1 cellular context compared by ENCODE assay signal in the genomic region with DNA sequence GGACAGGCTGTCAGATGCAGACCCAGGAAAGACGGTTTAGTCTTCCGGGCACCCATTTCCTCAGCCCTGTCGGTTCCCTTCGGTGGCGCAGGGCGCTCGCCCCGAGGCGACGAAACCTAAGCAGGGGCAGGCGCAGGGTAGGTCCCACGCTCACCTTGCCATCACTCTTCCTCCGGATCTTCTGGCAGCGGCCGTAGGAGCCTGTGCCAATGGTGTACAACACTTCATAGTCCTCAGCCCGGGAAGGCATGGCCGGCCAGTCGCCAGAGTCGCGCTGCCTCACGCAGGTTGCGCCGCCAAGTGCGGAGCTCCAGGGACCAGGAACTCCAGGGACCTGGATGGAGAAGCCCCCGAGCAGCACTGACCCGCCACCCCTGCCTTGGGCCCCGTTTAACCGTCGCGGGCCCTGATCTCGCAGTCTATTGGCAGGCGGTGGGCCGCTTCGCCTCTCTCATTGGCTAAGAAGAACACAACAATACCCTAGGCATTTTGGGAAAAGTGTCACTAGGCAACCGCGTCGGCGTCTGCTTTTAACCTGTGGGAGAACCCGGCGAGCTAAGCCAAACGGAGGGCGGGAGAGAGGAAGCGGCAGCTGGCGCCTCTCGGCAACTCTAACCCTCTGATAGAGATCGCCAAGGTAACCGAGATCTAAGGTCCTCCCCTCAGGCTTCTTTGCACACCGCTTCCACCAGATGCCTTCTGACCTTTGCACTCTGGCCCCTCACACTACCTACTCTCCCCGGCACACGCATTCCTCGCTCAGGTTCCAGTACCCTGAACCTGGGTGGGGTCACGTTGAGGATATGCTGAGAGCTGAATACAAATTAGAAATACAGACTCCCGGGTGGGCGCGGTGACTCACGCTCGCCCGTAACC.
TF ChIP-seq lines count a peak whose summit lies in the region.

TSS of gene NEK2 (minus strand) at position 392 of the 876 bp plus-strand sequence. CDS start at position 250, 142 bp downstream.

TF ChIP-seq in K562, 482 proteins besides CTCF, POLR2A, EP300 and RAD21 (continued from another document and continues in another):
- TF ChIP-seq, protein P1, sequence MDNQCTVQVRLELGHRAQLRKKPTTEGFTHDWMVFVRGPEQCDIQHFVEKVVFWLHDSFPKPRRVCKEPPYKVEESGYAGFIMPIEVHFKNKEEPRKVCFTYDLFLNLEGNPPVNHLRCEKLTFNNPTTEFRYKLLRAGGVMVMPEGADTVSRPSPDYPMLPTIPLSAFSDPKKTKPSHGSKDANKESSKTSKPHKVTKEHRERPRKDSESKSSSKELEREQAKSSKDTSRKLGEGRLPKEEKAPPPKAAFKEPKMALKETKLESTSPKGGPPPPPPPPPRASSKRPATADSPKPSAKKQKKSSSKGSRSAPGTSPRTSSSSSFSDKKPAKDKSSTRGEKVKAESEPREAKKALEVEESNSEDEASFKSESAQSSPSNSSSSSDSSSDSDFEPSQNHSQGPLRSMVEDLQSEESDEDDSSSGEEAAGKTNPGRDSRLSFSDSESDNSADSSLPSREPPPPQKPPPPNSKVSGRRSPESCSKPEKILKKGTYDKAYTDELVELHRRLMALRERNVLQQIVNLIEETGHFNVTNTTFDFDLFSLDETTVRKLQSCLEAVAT (IDR thresholded peaks at IDR 0.05) = no peak
- no peak for TF ChIP-seq COPS2 (conservative IDR thresholded peaks at IDR 0.05)
- TF ChIP-seq ZNF707 (CRISPR knock-in tag; conservative IDR thresholded peaks at IDR 0.05) = no peak
- no peak; the same call in 1 of the 2 replicates for TF ChIP-seq PHF21A (IDR thresholded peaks at IDR 0.05; ENCODE audit: borderline replicate concordance, low read depth)
- no peak for TF ChIP-seq ATF1 (CRISPR knock-in tag; IDR thresholded peaks at IDR 0.05)
- TF ChIP-seq ATF1 (tag; IDR thresholded peaks at IDR 0.05) = peak; percentile 94
- TF ChIP-seq HOMEZ (CRISPR knock-in tag; IDR thresholded peaks at IDR 0.05) = no peak
- TF ChIP-seq CBFB (CRISPR knock-in tag; IDR thresholded peaks at IDR 0.05) = no peak; the same call in 1 of the 2 replicates
- TF ChIP-seq MAFF (IDR thresholded peaks at IDR 0.05; ENCODE audit: low read length) = no peak
- no peak for TF ChIP-seq ZNF780A (CRISPR knock-in tag; IDR thresholded peaks at IDR 0.05)
- TF ChIP-seq CBX2 (IDR thresholded peaks at IDR 0.05; ENCODE audit: insufficient read depth, low read length, poor library complexity, severe bottlenecking) = no peak
- peak; percentile 54 for TF ChIP-seq ELF1 (tag; IDR thresholded peaks at IDR 0.05)
- peak; percentile 80 for TF ChIP-seq SMARCC2 (IDR thresholded peaks at IDR 0.05; ENCODE audit: low read depth)
- no peak for TF ChIP-seq KLF6 (CRISPR knock-in tag; IDR thresholded peaks at IDR 0.05; ENCODE audit: borderline replicate concordance)
- TF ChIP-seq, protein P2, sequence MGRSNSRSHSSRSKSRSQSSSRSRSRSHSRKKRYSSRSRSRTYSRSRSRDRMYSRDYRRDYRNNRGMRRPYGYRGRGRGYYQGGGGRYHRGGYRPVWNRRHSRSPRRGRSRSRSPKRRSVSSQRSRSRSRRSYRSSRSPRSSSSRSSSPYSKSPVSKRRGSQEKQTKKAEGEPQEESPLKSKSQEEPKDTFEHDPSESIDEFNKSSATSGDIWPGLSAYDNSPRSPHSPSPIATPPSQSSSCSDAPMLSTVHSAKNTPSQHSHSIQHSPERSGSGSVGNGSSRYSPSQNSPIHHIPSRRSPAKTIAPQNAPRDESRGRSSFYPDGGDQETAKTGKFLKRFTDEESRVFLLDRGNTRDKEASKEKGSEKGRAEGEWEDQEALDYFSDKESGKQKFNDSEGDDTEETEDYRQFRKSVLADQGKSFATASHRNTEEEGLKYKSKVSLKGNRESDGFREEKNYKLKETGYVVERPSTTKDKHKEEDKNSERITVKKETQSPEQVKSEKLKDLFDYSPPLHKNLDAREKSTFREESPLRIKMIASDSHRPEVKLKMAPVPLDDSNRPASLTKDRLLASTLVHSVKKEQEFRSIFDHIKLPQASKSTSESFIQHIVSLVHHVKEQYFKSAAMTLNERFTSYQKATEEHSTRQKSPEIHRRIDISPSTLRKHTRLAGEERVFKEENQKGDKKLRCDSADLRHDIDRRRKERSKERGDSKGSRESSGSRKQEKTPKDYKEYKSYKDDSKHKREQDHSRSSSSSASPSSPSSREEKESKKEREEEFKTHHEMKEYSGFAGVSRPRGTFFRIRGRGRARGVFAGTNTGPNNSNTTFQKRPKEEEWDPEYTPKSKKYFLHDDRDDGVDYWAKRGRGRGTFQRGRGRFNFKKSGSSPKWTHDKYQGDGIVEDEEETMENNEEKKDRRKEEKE (IDR thresholded peaks at IDR 0.05; ENCODE audit: borderline replicate concordance in 1 of 2, control insufficient read depth in 1 of 2, low read depth in 2 of 2, low read length in 1 of 2) = no peak
- no peak for TF ChIP-seq NR2F6 (CRISPR knock-in tag; IDR thresholded peaks at IDR 0.05)
- TF ChIP-seq CBX5 (IDR thresholded peaks at IDR 0.05; ENCODE audit: borderline replicate concordance, low read depth) = no peak
- TF ChIP-seq, protein P3, sequence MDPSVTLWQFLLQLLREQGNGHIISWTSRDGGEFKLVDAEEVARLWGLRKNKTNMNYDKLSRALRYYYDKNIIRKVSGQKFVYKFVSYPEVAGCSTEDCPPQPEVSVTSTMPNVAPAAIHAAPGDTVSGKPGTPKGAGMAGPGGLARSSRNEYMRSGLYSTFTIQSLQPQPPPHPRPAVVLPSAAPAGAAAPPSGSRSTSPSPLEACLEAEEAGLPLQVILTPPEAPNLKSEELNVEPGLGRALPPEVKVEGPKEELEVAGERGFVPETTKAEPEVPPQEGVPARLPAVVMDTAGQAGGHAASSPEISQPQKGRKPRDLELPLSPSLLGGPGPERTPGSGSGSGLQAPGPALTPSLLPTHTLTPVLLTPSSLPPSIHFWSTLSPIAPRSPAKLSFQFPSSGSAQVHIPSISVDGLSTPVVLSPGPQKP (CRISPR knock-in tag; IDR thresholded peaks at IDR 0.05) = no peak
- no peak for TF ChIP-seq PRPF4 (IDR thresholded peaks at IDR 0.05; ENCODE audit: insufficient read depth, low read depth, low read length, poor library complexity, severe bottlenecking)
- TF ChIP-seq ZNF354B (CRISPR knock-in tag; IDR thresholded peaks at IDR 0.05) = no peak
- TF ChIP-seq MNT (conservative IDR thresholded peaks at IDR 0.05) = peak; percentile 97 to 99
- no peak for TF ChIP-seq RFX5 (IDR thresholded peaks at IDR 0.05; ENCODE audit: low read depth, low read length)
- TF ChIP-seq, protein P4, sequence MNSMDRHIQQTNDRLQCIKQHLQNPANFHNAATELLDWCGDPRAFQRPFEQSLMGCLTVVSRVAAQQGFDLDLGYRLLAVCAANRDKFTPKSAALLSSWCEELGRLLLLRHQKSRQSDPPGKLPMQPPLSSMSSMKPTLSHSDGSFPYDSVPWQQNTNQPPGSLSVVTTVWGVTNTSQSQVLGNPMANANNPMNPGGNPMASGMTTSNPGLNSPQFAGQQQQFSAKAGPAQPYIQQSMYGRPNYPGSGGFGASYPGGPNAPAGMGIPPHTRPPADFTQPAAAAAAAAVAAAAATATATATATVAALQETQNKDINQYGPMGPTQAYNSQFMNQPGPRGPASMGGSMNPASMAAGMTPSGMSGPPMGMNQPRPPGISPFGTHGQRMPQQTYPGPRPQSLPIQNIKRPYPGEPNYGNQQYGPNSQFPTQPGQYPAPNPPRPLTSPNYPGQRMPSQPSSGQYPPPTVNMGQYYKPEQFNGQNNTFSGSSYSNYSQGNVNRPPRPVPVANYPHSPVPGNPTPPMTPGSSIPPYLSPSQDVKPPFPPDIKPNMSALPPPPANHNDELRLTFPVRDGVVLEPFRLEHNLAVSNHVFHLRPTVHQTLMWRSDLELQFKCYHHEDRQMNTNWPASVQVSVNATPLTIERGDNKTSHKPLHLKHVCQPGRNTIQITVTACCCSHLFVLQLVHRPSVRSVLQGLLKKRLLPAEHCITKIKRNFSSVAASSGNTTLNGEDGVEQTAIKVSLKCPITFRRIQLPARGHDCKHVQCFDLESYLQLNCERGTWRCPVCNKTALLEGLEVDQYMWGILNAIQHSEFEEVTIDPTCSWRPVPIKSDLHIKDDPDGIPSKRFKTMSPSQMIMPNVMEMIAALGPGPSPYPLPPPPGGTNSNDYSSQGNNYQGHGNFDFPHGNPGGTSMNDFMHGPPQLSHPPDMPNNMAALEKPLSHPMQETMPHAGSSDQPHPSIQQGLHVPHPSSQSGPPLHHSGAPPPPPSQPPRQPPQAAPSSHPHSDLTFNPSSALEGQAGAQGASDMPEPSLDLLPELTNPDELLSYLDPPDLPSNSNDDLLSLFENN (IDR thresholded peaks at IDR 0.05; ENCODE audit: low read depth in 2 of 2, low read length in 2 of 2) = no peak; a peak in 1 of 4 replicates
- peak; percentile 66 for TF ChIP-seq FOXP1 (CRISPR knock-in tag; IDR thresholded peaks at IDR 0.05)
- TF ChIP-seq BCOR (IDR thresholded peaks at IDR 0.05) = peak; percentile 92
- TF ChIP-seq ZNF766 (CRISPR knock-in tag; conservative IDR thresholded peaks at IDR 0.05) = 0 out of 2 replicates have a peak, but pooled peaks have one; percentile 33
- no peak for TF ChIP-seq ELF4 (CRISPR knock-in tag; IDR thresholded peaks at IDR 0.05)
- peak; percentile 86 for TF ChIP-seq SMARCA4 (IDR thresholded peaks at IDR 0.05)
- peak; percentile 82 for TF ChIP-seq NFYB (IDR thresholded peaks at IDR 0.05; ENCODE audit: extremely low read depth, insufficient read length)
- no peak for TF ChIP-seq YBX1 (IDR thresholded peaks at IDR 0.05)
- TF ChIP-seq, protein P5, sequence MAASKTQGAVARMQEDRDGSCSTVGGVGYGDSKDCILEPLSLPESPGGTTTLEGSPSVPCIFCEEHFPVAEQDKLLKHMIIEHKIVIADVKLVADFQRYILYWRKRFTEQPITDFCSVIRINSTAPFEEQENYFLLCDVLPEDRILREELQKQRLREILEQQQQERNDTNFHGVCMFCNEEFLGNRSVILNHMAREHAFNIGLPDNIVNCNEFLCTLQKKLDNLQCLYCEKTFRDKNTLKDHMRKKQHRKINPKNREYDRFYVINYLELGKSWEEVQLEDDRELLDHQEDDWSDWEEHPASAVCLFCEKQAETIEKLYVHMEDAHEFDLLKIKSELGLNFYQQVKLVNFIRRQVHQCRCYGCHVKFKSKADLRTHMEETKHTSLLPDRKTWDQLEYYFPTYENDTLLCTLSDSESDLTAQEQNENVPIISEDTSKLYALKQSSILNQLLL (CRISPR knock-in tag; IDR thresholded peaks at IDR 0.05; ENCODE audit: borderline replicate concordance) = no peak
- peak; percentile 86 for TF ChIP-seq CTBP1 (IDR thresholded peaks at IDR 0.05; ENCODE audit: borderline replicate concordance)
- peak; percentile 98 for TF ChIP-seq JUN (IDR thresholded peaks at IDR 0.05; ENCODE audit: borderline replicate concordance, low read depth, low read length)
- peak; percentile 96; the same call in 1 of the 2 replicates for TF ChIP-seq JUN (CRISPR knock-in tag; IDR thresholded peaks at IDR 0.05; ENCODE audit: borderline replicate concordance)
- TF ChIP-seq, protein P6, sequence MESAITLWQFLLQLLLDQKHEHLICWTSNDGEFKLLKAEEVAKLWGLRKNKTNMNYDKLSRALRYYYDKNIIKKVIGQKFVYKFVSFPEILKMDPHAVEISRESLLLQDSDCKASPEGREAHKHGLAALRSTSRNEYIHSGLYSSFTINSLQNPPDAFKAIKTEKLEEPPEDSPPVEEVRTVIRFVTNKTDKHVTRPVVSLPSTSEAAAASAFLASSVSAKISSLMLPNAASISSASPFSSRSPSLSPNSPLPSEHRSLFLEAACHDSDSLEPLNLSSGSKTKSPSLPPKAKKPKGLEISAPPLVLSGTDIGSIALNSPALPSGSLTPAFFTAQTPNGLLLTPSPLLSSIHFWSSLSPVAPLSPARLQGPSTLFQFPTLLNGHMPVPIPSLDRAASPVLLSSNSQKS (CRISPR knock-in tag; IDR thresholded peaks at IDR 0.05) = no peak
- peak; percentile 6 for TF ChIP-seq CHD4 (IDR thresholded peaks at IDR 0.05; ENCODE audit: insufficient read depth, insufficient replicate concordance, low read depth, low read length, poor library complexity, severe bottlenecking)
- no peak; the same call in 1 of the 2 replicates for TF ChIP-seq GABPA (tag; conservative IDR thresholded peaks at IDR 0.05; ENCODE audit: low read depth)
- no peak for TF ChIP-seq ZNF174 (CRISPR knock-in tag; IDR thresholded peaks at IDR 0.05)
- TF ChIP-seq ZBTB12 (CRISPR knock-in tag; IDR thresholded peaks at IDR 0.05) = no peak
- no peak for TF ChIP-seq MCM3 (IDR thresholded peaks at IDR 0.05)
- peak; percentile 100 for TF ChIP-seq JUND (IDR thresholded peaks at IDR 0.05; ENCODE audit: borderline replicate concordance, low read depth, low read length)
- peak; percentile 100 for TF ChIP-seq JUND (tag; IDR thresholded peaks at IDR 0.05; ENCODE audit: borderline replicate concordance, low read depth, low read length)
- TF ChIP-seq NR2C1 (IDR thresholded peaks at IDR 0.05) = peak; percentile 100
- TF ChIP-seq NR2C1 (tag; IDR thresholded peaks at IDR 0.05) = peak; percentile 100
- TF ChIP-seq NCOA4 (IDR thresholded peaks at IDR 0.05; ENCODE audit: partially characterized antibody) = no peak
